Comparison of ENCODE assay signal across 11 cellular contexts in genomic region chr14:80584638-80585505, GRCh38.
DNase-seq lines count a peak whose midpoint lies in the region; ATAC-seq lines count a peak whose summit lies in the region.
"Had no signal": no experiment of that assay in that cellular context is flagged by ENCODE, and none has a peak within 500 bp of the region (broad histone marks: within the 10 kb centered on the region; RNA-seq: fewer than 3 reads in every experiment).

No MANE protein-coding gene starts in this region.

- in situ Hi-C loops in Caki2 (cut with HindIII; ENCODE audit: low pct_unique_long_range_greater_than_20kb, low sequenced_read_pairs) = no loop called here

- peak; percentile 88 for DNase-seq in Caki2 (ENCODE audit: low read depth)
- DNase-seq in HT1080 (ENCODE audit: low read depth) = peak; percentile 57
- peak; percentile 35 for DNase-seq in RKO (ENCODE audit: low spot score)
- DNase-seq in glomerular visceral epithelial cell (ENCODE audit: extremely low spot score) = peak; percentile 12
- DNase-seq in putamen (ENCODE audit: low spot score) = no peak
- DNase-seq: activated CD4-positive, alpha-beta T cell treated with anti-CD3 and anti-CD28 coated beads, Interleukin-2, amount 50 U/mL, for 4 hours; caudate nucleus; T-helper 2 cell had no signal

- ATAC-seq in HG03342 (IDR thresholded peaks at IDR 0.05; ENCODE audit: unreplicated experiment) (no peak), HG03520 (IDR thresholded peaks at IDR 0.05; ENCODE audit: unreplicated experiment) (no peak), GM18502 (IDR thresholded peaks at IDR 0.05; ENCODE audit: poor library complexity, unreplicated experiment) (no peak)
